ENCODE assay signal across 8 cellular contexts in the genomic region with DNA sequence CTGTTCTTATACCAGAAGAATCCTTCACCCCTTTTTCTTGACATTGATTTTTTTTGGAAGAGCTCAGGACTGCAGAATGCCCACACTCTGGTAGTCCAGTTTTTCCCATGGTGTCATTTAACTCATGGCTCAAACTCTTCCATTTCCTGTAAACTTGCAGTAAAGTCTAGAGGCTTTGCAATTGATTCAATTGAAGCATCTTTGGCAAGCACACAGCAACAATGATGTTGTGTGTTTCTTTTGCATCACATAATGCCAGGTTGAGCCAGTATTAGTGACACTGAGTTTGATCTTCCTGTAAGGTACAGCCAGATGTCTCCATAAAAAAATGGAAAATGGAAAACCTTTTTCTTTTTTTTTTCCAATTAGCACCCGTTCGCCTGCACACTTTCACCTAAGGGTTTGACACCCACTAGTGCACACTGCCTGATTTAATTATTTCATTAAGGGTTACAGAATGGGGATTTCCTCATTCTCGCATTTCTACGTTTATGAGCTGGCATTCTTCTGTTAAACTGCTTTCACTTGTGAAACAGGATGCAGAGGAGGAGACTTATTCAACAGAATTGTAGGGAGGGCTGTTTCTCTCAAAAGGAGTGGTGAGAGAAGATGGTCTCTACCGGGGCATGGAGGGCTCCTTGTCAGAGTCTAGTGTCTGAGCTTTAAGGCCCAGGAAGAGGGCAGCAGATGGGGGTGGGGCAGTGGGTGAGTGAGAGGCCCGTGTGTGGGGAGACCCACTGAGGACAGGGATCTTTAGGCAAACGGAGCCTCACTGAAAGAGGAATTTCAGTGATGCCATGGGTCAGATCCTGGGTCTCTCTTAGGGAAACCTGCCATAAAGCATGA. TPM values are rescaled to one million over a fixed set of nuclear protein-coding genes. Genes with fewer than 3 reads are reported as not detected.
DNase-seq lines count a peak whose midpoint lies in the region; ATAC-seq and TF ChIP-seq lines count a peak whose summit lies in the region.

No MANE protein-coding gene starts in this region.

- ATAC-seq in activated CD4-positive, alpha-beta T cell treated with anti-CD3 and anti-CD28 coated beads for 36 hours = peak; percentile 89
- ATAC-seq in GM19395 (IDR thresholded peaks at IDR 0.05; ENCODE audit: unreplicated experiment) = no peak

- intact Hi-C loops in activated CD4-positive, alpha-beta T cell treated with anti-CD3 and anti-CD28 coated beads for 36 hours (cut with DNase I, micrococcal nuclease) = loop anchor here (1.0 to 10.0 kb wide), 7 partner anchors 38 to 1614 kb away; no protein-coding TSS in a partner anchor
- intact Hi-C loops in esophagus squamous epithelium (cut with DNase I) (no loop called here), stomach (cut with DNase I; ENCODE audit: low total_unique reads) (no loop called here)

- WGBS in esophagus squamous epithelium, 2 donors = 12 to 15% methylated on average over 7 of the region's 7 CpGs
- WGBS in stomach, 5 donors = 22 to 33% (median 28%) methylated on average over 7 of the region's 7 CpGs

- H3K4me1 Mint-ChIP-seq in activated CD4-positive, alpha-beta T cell treated with anti-CD3 and anti-CD28 coated beads for 36 hours = peaks cover 39% of the 10 kb centered on the region
- H3K4me1 Mint-ChIP-seq in glutamatergic neuron (ENCODE audit: low read depth, unreplicated experiment) = no peaks in the 10 kb centered on the region

- H3K4me1 ChIP-seq in esophagus squamous epithelium (peaks cover 15 to 59% (median 16%) of the 10 kb centered on the region in 3 donors), stomach (peaks cover 18 to 49% (median 29%) of the 10 kb centered on the region in 4 donors)

- peaks cover 0 to 25% (median 0%) of the 10 kb centered on the region in 4 donors for H3K27me3 ChIP-seq in esophagus squamous epithelium
- peaks cover 0 to 13% (median 7%) of the 10 kb centered on the region in 3 donors for H3K27me3 ChIP-seq in stomach

- no peak overlapping the region for H3K4me3 ChIP-seq in esophagus squamous epithelium
- H3K4me3 ChIP-seq in stomach = no peak overlapping the region

- POLR2A ChIA-PET in activated CD4-positive, alpha-beta T cell treated with anti-CD3 and anti-CD28 coated beads for 36 hours (lab: Charles Lee) = no interaction called here

- TF ChIP-seq POLR2A in esophagus squamous epithelium (IDR thresholded peaks at IDR 0.05) = no peak
- TF ChIP-seq POLR2A in stomach (IDR thresholded peaks at IDR 0.05) = no peak

- H3K36me3 ChIP-seq in esophagus squamous epithelium (no peaks in the 10 kb centered on the region), stomach (no peaks in the 10 kb centered on the region)

- H3K9me3 Mint-ChIP-seq in activated CD4-positive, alpha-beta T cell treated with anti-CD3 and anti-CD28 coated beads for 36 hours (ENCODE audit: low read depth) = no peaks in the 10 kb centered on the region
- H3K9me3 Mint-ChIP-seq in glutamatergic neuron (ENCODE audit: unreplicated experiment) = peaks cover 7% of the 10 kb centered on the region

- H3K27ac ChIP-seq in esophagus squamous epithelium (peak overlapping the region in 3 of 4 donors; percentile 30 to 87 (median 82)), stomach (peak overlapping the region in 3 of 5 donors; percentile 44 to 92 (median 91))

- peak; percentile 33 for DNase-seq in activated CD4-positive, alpha-beta T cell treated with anti-CD3 and anti-CD28 coated beads for 36 hours
- no peak for DNase-seq in activated CD4-positive, alpha-beta T cell treated with anti-CD3 and anti-CD28 coated beads for 48 hours
- DNase-seq in RPMI7951 (ENCODE audit: low read depth) = peak; percentile 36
- no peak for DNase-seq in esophagus squamous epithelium (lab: John Stamatoyannopoulos, UW)
- DNase-seq in stomach = no peak
- no peak for DNase-seq in activated gamma-delta T cell (lab: John Stamatoyannopoulos, UW)
- no peak for DNase-seq in glutamatergic neuron

- peaks cover 35% of the 10 kb centered on the region for H3K27me3 Mint-ChIP-seq in activated CD4-positive, alpha-beta T cell treated with anti-CD3 and anti-CD28 coated beads for 36 hours
- H3K27me3 Mint-ChIP-seq in glutamatergic neuron (ENCODE audit: unreplicated experiment) = peaks cover 2% of the 10 kb centered on the region

- no peak for TF ChIP-seq EP300 in stomach (IDR thresholded peaks at IDR 0.05)

- no peaks in the 10 kb centered on the region for H3K36me3 Mint-ChIP-seq in activated CD4-positive, alpha-beta T cell treated with anti-CD3 and anti-CD28 coated beads for 36 hours (ENCODE audit: low read depth)
- no peaks in the 10 kb centered on the region for H3K36me3 Mint-ChIP-seq in glutamatergic neuron (ENCODE audit: unreplicated experiment)

- CTCF ChIA-PET in activated CD4-positive, alpha-beta T cell treated with anti-CD3 and anti-CD28 coated beads for 36 hours (lab: Charles Lee) = interaction anchor here (1.0 to 1.9 kb wide), 2 partner anchors 11 to 12 kb away, joined by 7 read pairs; no protein-coding TSS in a partner anchor

- TF ChIP-seq CTCF in esophagus squamous epithelium (IDR thresholded peaks at IDR 0.05) = no peak
- no peak for TF ChIP-seq CTCF in stomach (IDR thresholded peaks at IDR 0.05)
- no peak for TF ChIP-seq CTCF in glutamatergic neuron (IDR thresholded peaks at IDR 0.05; ENCODE audit: partially characterized antibody, unreplicated experiment)

- H3K9me3 ChIP-seq in esophagus squamous epithelium (no peaks in the 10 kb centered on the region), stomach (no peaks in the 10 kb centered on the region)

- H3K27ac Mint-ChIP-seq in activated CD4-positive, alpha-beta T cell treated with anti-CD3 and anti-CD28 coated beads for 36 hours = peak overlapping the region; percentile 67
- H3K27ac Mint-ChIP-seq in glutamatergic neuron (ENCODE audit: unreplicated experiment) = no peak overlapping the region

- H3K4me3 Mint-ChIP-seq in activated CD4-positive, alpha-beta T cell treated with anti-CD3 and anti-CD28 coated beads for 36 hours = peak overlapping the region; percentile 39
- H3K4me3 Mint-ChIP-seq in glutamatergic neuron (ENCODE audit: unreplicated experiment) = no peak overlapping the region

RNA-seq across cellular contexts. Expression of a gene that starts 2.2 kb away (rescaled TPM):
- total RNA-seq in activated CD4-positive, alpha-beta T cell treated with anti-CD3 and anti-CD28 coated beads for 36 hours = 1 to 10 TPM in 1 of 2 experiments, under 1 TPM in 1; 0.56 to 1.2 TPM
- 12.6 and 16.8 TPM in 2 replicates for total RNA-seq in RPMI7951 (2014; rRNA removed; shearing (Covaris generic))
- total RNA-seq in esophagus squamous epithelium (10 to 100 TPM in 1 of 4 donors, 1 to 10 TPM in 3; 1.3 to 14.3 (median 6.8) TPM), stomach (10 to 100 TPM in 3 of 5 donors, 1 to 10 TPM in 2; 1.2 to 12.5 (median 10.3) TPM), glutamatergic neuron (ENCODE audit: unreplicated experiment) (2.9 TPM)
- 1 to 10 TPM; 1.7 to 9.2 (median 5.1) TPM for polyA plus RNA-seq in stomach

Comparison
In these comparisons a context has a peak if more than half of its experiments do, and no peak if none do; other contexts are left out.
1. DNase-seq: peak in activated CD4-positive, alpha-beta T cell treated with anti-CD3 and anti-CD28 coated beads for 36 hours (single experiment) and RPMI7951 (single experiment); none in activated CD4-positive, alpha-beta T cell treated with anti-CD3 and anti-CD28 coated beads for 48 hours (single experiment), esophagus squamous epithelium (single experiment), stomach (single experiment), activated gamma-delta T cell (single experiment) and glutamatergic neuron (single experiment).
2. intact Hi-C loops: an anchor here in activated CD4-positive, alpha-beta T cell treated with anti-CD3 and anti-CD28 coated beads for 36 hours (1.0 to 10.0 kb wide); none called in esophagus squamous epithelium and stomach.